7 cellular contexts compared by ENCODE assay signal in the genomic region with DNA sequence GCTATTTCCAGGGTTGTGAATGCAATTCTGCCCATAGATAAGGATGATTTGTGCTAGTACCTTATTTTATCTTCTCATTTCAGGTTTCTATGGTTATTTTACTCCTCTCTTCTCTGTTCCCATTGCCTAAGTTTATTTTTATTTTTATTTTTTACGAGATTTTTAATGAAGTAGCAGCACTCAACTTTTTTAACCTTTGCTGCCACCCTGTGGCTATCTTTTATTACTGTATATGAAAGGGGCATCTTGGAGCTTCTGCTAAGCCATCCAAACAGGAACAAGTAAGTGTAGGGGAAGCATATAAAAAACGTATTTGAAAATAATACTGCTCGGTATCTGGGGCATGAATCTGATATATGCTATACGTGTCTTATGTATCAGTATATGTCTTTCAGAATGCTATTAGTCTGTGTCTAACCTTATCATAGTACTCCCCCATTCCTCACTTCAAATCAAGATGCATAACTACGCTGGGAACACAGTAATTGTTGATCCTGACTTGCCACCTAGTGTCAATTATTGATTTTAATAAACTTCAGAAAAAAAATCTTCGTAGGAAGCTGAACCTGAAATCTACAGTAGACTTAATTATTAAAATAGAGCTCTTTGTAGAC.
A peak's percentile ranks its signal among the peaks of the same experiment; 100 is the strongest.
DNase-seq lines count a peak whose midpoint lies in the region; ATAC-seq, FAIRE-seq and TF ChIP-seq lines count a peak whose summit lies in the region.

No MANE protein-coding gene starts in this region.

- POLR2A ChIA-PET in HEK293T (lab: Yijun Ruan, JAX) = interaction anchor here (1.0 to 1.8 kb wide), 3 partner anchors 14 to 159 kb away, joined by 4 to 7 read pairs (median 7); partner anchors contain the start of gene M6PR
- POLR2A ChIA-PET in SK-N-SH (lab: Yijun Ruan, JAX) = interaction anchor here (0.6 to 1.2 kb wide), 2 partner anchors 100 to 167 kb away, joined by 3 read pairs; partner anchors contain the start of gene M6PR

- no peak overlapping the region for H2BK120ac ChIP-seq in trophoblast cell (ENCODE audit: insufficient read depth, low read length, poor library complexity)

- DNase-seq in D721Med (ENCODE audit: insufficient read length, low spot score) = no peak
- peak; percentile 25 for DNase-seq in HEK293T (ENCODE audit: extremely low spot score)
- peak; percentile 44 for DNase-seq in SK-N-SH
- peak; percentile 64 for DNase-seq in fibroblast of mammary gland (ENCODE audit: low read depth)
- peak; percentile 13 to 75 for DNase-seq in trophoblast cell
- DNase-seq in NCI-H2107 (lab: John Stamatoyannopoulos, UW) = no peak

- H4K8ac ChIP-seq in trophoblast cell (ENCODE audit: low read depth, low read length) = no peak overlapping the region

- H3K79me2 ChIP-seq in SK-N-SH (ENCODE audit: insufficient read depth) (no peaks in the 10 kb centered on the region), trophoblast cell (ENCODE audit: control insufficient read depth, insufficient read depth, low read length, poor library complexity) (no peaks in the 10 kb centered on the region)

- no peaks in the 10 kb centered on the region for H4K20me1 ChIP-seq in SK-N-SH (ENCODE audit: insufficient read depth)

- H3K18ac ChIP-seq in trophoblast cell (ENCODE audit: low read length) = no peak overlapping the region

- H3K4me1 ChIP-seq in SK-N-SH (ENCODE audit: control insufficient read depth in 1 of 2, insufficient read depth in 2 of 2, low read depth in 1 of 2, low read length in 1 of 2) = peaks cover 0 to 3% of the 10 kb centered on the region in 2 experiments; a peak in 2 of 4 replicates
- H3K4me1 ChIP-seq in trophoblast cell (ENCODE audit: control insufficient read depth in 1 of 2, insufficient read depth in 2 of 2, low read length in 2 of 2) = no peaks in the 10 kb centered on the region

- 15% methylated on average over 6 of the region's 6 CpGs for WGBS in SK-N-SH (ENCODE audit: low lambda C conversion rate)
- WGBS in trophoblast cell (ENCODE audit: extremely low coverage, insufficient coverage, insufficient read length) = no CpG with 5 or more reads among the region's 6 CpGs

- FAIRE-seq in D721Med (lab: Jason Lieb, UNC) = no peak

- H3K79me1 ChIP-seq in trophoblast cell (ENCODE audit: low read length) = no peaks in the 10 kb centered on the region

- no peaks in the 10 kb centered on the region for H3K9me3 ChIP-seq in SK-N-SH
- H3K9me3 ChIP-seq in trophoblast cell (ENCODE audit: insufficient read depth, low read depth, low read length) = no peaks in the 10 kb centered on the region

- H3K9me2 ChIP-seq in SK-N-SH = no peaks in the 10 kb centered on the region

- no peak overlapping the region for H3K4me2 ChIP-seq in SK-N-SH
- no peak overlapping the region for H3K4me2 ChIP-seq in trophoblast cell (ENCODE audit: low read length)

- no peak overlapping the region for H2BK12ac ChIP-seq in trophoblast cell (ENCODE audit: low read length)

- no peak for TF ChIP-seq EP300 in SK-N-SH (IDR thresholded peaks at IDR 0.05; ENCODE audit: borderline replicate concordance in 1 of 2, low read depth in 1 of 2, low read length in 1 of 2)

- H3F3A ChIP-seq in SK-N-SH (replicated peaks; ENCODE audit: insufficient read depth) = no peaks in the 10 kb centered on the region

- CTCF ChIA-PET in HEK293T (lab: Yijun Ruan, JAX) (interaction anchor here (0.5 to 2.2 kb wide), 16 partner anchors 9 to 1999 kb away, joined by 3 to 13 read pairs (median 4); partner anchors contain the start of gene M6PR), SK-N-SH (lab: Yijun Ruan, JAX) (interaction anchor here (0.5 to 3.3 kb wide), 56 partner anchors 9 to 1334 kb away, joined by 3 to 27 read pairs (median 5); partner anchors contain the start of genes M6PR and PHC1)

- H3K14ac ChIP-seq in trophoblast cell (ENCODE audit: low read length) = no peak overlapping the region

- no peaks in the 10 kb centered on the region for H3K36me3 ChIP-seq in SK-N-SH (replicated peaks in 1 of 2; ENCODE audit: control insufficient read depth in 1 of 2, insufficient read depth in 2 of 2, low read length in 1 of 2)
- H3K36me3 ChIP-seq in trophoblast cell (ENCODE audit: control insufficient read depth in 1 of 2, insufficient read depth in 2 of 2, low read length in 2 of 2) = no peaks in the 10 kb centered on the region

- H2AFZ ChIP-seq in SK-N-SH (ENCODE audit: low read depth) (no peak overlapping the region), trophoblast cell (ENCODE audit: insufficient read depth, low read length, poor library complexity) (no peak overlapping the region)

- no peak overlapping the region for H2AK5ac ChIP-seq in trophoblast cell (ENCODE audit: low read length)

- TF ChIP-seq RAD21 in SK-N-SH (IDR thresholded peaks at IDR 0.05; ENCODE audit: low read length) = peak; percentile 61

- ATAC-seq in GM19035 (IDR thresholded peaks at IDR 0.05; ENCODE audit: unreplicated experiment) = no peak

- H3K27me3 ChIP-seq in SK-N-SH (ENCODE audit: insufficient read depth) = no peaks in the 10 kb centered on the region
- no peaks in the 10 kb centered on the region for H3K27me3 ChIP-seq in trophoblast cell (ENCODE audit: insufficient read depth, low read length)

- H3K4me3 ChIP-seq in SK-N-SH (ENCODE audit: low read depth in 2 of 2, low read length in 1 of 2) (no peak overlapping the region), fibroblast of mammary gland (ENCODE audit: control insufficient read depth, low read depth, low read length) (no peak overlapping the region), trophoblast cell (ENCODE audit: low read depth, low read length) (no peak overlapping the region)

- H3K27ac ChIP-seq in SK-N-SH (ENCODE audit: low read depth in 2 of 2, low read length in 1 of 2) (no peak overlapping the region), trophoblast cell (ENCODE audit: low read depth, low read length) (no peak overlapping the region)

- H2BK5ac ChIP-seq in trophoblast cell (ENCODE audit: low read depth, low read length, poor library complexity) = no peak overlapping the region

- H3K4ac ChIP-seq in trophoblast cell (ENCODE audit: low read depth, low read length) = no peak overlapping the region

- H3K9ac ChIP-seq in SK-N-SH (no peak overlapping the region), trophoblast cell (ENCODE audit: low read length) (no peak overlapping the region)

- H3K23ac ChIP-seq in trophoblast cell (ENCODE audit: low read length) = no peak overlapping the region

- H4K12ac ChIP-seq in trophoblast cell (ENCODE audit: low read depth, low read length) = no peak overlapping the region

- TF ChIP-seq CTCF in D721Med (IDR thresholded peaks at IDR 0.05; ENCODE audit: insufficient read depth, missing control alignments) (peak; percentile 45), SK-N-SH (IDR thresholded peaks at IDR 0.05) (peak; percentile 73), fibroblast of mammary gland (conservative IDR thresholded peaks at IDR 0.05; ENCODE audit: control insufficient read depth, insufficient read depth, low read depth, low read length) (peak; percentile 45)

- H4K91ac ChIP-seq in trophoblast cell (ENCODE audit: low read depth, low read length) = no peak overlapping the region

TF ChIP-seq in HEK293T, 16 proteins besides CTCF, POLR2A, EP300 and RAD21:
- TF ChIP-seq CTBP1 (IDR thresholded peaks at IDR 0.05; ENCODE audit: borderline replicate concordance) (no peak), PKNOX1 (IDR thresholded peaks at IDR 0.05) (no peak), SP1 (IDR thresholded peaks at IDR 0.05) (no peak), FOXK2 (IDR thresholded peaks at IDR 0.05) (no peak), FOXA1 (IDR thresholded peaks at IDR 0.05) (no peak), LEF1 (IDR thresholded peaks at IDR 0.05; ENCODE audit: borderline replicate concordance) (no peak), NFRKB (IDR thresholded peaks at IDR 0.05) (no peak), ARNT (IDR thresholded peaks at IDR 0.05) (no peak), TARDBP (IDR thresholded peaks at IDR 0.05) (no peak), HDGF (IDR thresholded peaks at IDR 0.05; ENCODE audit: borderline replicate concordance) (no peak), L3MBTL2 (conservative IDR thresholded peaks at IDR 0.05) (no peak), FOXM1 (IDR thresholded peaks at IDR 0.05; ENCODE audit: borderline replicate concordance) (no peak), ELF4 (IDR thresholded peaks at IDR 0.05) (no peak), BHLHE40 (IDR thresholded peaks at IDR 0.05; ENCODE audit: borderline replicate concordance) (no peak)

TF ChIP-seq in SK-N-SH, 30 proteins besides CTCF, POLR2A, EP300 and RAD21:
- no peak for TF ChIP-seq YY1 (IDR thresholded peaks at IDR 0.05; ENCODE audit: low read depth)
- 0 out of 2 replicates have a peak, but pooled peaks have one; percentile 31 for TF ChIP-seq SMC3 (IDR thresholded peaks at IDR 0.05; ENCODE audit: low read depth, low read length)
TF ChIP-seq in SK-N-SH: peak in this region for 1.

Comparison
In these comparisons a context has a peak if more than half of its experiments do, and no peak if none do; other contexts are left out.
1. DNase-seq: peak in HEK293T (single experiment), SK-N-SH (single experiment), fibroblast of mammary gland (single experiment) and trophoblast cell (2 of 2); none in D721Med (single experiment) and NCI-H2107 (single experiment).
2. Peak in every context shown above with its lines, with median percentiles within 50 percentile points of each other: CTCF ChIP-seq.